Comparison of ENCODE assay signal across 8 cellular contexts in the genomic region with DNA sequence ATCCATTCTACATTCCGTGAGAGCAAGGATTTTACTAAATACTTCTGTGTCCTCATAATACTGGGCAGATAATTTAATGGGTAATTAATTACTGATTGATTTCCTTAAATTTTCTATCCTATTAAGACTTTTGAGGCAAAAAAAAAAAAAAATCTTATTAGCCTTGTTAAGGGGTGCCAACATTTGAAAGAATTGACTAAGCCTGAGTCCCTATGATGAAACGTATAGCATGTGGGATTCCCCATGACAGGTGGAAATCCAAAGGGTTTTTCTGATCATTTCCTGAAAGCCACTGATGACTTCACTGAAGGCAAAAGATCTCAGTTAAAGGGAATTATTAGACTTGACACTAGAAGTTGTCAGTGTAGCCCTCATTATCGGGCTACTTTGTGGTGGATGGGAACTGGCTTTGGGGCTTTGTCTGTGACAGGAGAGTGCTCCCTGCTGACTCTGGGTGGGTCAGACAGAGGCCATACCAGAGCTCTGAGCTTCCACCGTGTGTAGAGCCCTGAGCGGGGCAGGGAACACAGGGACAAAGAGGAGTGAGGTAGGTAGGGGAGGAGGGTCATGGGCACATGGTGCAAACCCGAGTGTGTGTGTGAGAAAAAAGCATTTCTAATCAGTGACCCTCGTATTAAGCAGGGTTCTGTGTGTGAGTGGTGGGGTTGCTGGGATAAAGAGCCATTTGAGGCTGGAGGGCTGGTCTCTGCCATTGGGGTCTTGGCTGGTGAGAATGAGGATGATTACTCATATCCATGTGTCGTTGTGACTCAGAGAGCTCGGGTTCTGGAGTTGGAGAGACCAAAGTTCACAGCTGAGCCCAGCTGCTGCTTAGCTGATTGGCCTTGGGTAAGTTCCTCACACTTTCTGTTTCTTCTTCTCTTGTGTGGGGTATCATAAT.
DNase-seq lines count a peak whose midpoint lies in the region; ATAC-seq, FAIRE-seq and TF ChIP-seq lines count a peak whose summit lies in the region.

No MANE protein-coding gene starts in this region.

- H3K4me3 ChIP-seq in endothelial cell of umbilical vein (replicated peaks in 1 of 3; ENCODE audit: insufficient read depth in 1 of 3, low read depth in 1 of 3, low read length in 3 of 3) = no peak overlapping the region

- peaks cover 3 to 8% (median 3%) of the 10 kb centered on the region in 3 donors for H3K27me3 Mint-ChIP-seq in CD14-positive monocyte (ENCODE audit: low read depth in 3 of 3)

- POLR2A ChIA-PET in endothelial cell of umbilical vein (lab: Charles Lee) = no interaction called here

- H3K27ac Mint-ChIP-seq in CD14-positive monocyte = peak overlapping the region in 1 of 7 donors; percentile 19

- H3K4me3 Mint-ChIP-seq in CD14-positive monocyte = no peak overlapping the region

- DNase-seq in ELR (ENCODE audit: low read depth) (peak; percentile 41), endothelial cell of umbilical vein (ENCODE audit: low read depth, low spot score) (peak; percentile 57), CD14-positive monocyte (ENCODE audit: low spot score) (no peak), KG1 (lab: John Stamatoyannopoulos, UW) (no peak), AG08395 (ENCODE audit: low spot score) (no peak), NCI-H510A (lab: John Stamatoyannopoulos, UW) (no peak)

- H3K4me1 ChIP-seq in endothelial cell of umbilical vein (ENCODE audit: control insufficient read depth, extremely low read depth, insufficient read depth, low read length) = peaks cover 10% of the 10 kb centered on the region

- ATAC-seq in GM19463 (IDR thresholded peaks at IDR 0.05; ENCODE audit: unreplicated experiment) = peak; percentile 78
- ATAC-seq in HG03439 (IDR thresholded peaks at IDR 0.05; ENCODE audit: unreplicated experiment) = peak; percentile 84

- H3K4me2 ChIP-seq in endothelial cell of umbilical vein (ENCODE audit: insufficient read depth, low read length) = no peak overlapping the region

- no peaks in the 10 kb centered on the region for H3K9me1 ChIP-seq in endothelial cell of umbilical vein (replicated peaks; ENCODE audit: control insufficient read depth, extremely low read depth, insufficient read depth, low read length)

- no peaks in the 10 kb centered on the region for H3K36me3 Mint-ChIP-seq in CD14-positive monocyte

- TF ChIP-seq POLR2A in endothelial cell of umbilical vein (IDR thresholded peaks at IDR 0.05; ENCODE audit: low read depth, low read length) = no peak

- H3K36me3 ChIP-seq in endothelial cell of umbilical vein (ENCODE audit: control insufficient read depth in 2 of 2, extremely low read depth in 1 of 2, insufficient read depth in 2 of 2, low read length in 2 of 2) = no peaks in the 10 kb centered on the region

- peaks cover 0 to 4% (median 2%) of the 10 kb centered on the region in 7 donors for H3K9me3 Mint-ChIP-seq in CD14-positive monocyte

- TF ChIP-seq CTCF in endothelial cell of umbilical vein (IDR thresholded peaks at IDR 0.05; ENCODE audit: extremely low read depth in 1 of 2, insufficient read depth in 1 of 2, low read depth in 1 of 2, low read length in 2 of 2) (no peak), CD14-positive monocyte (IDR thresholded peaks at IDR 0.05) (no peak)

- no peak overlapping the region for H3K9ac ChIP-seq in endothelial cell of umbilical vein (replicated peaks; ENCODE audit: extremely low read depth, insufficient read depth, low read length)

- no peaks in the 10 kb centered on the region for H4K20me1 ChIP-seq in endothelial cell of umbilical vein (replicated peaks; ENCODE audit: control insufficient read depth, extremely low read depth, insufficient read depth, low read length)

- H3K4me1 Mint-ChIP-seq in CD14-positive monocyte = no peaks in the 10 kb centered on the region

- no peaks in the 10 kb centered on the region for H3K9me3 ChIP-seq in endothelial cell of umbilical vein (replicated peaks; ENCODE audit: control insufficient read depth, insufficient read depth, low read length)

- peak; percentile 76 for FAIRE-seq in endothelial cell of umbilical vein (lab: Jason Lieb, UNC)

- CTCF ChIA-PET in endothelial cell of umbilical vein (lab: Charles Lee) = interaction anchor here (1.0 to 1.7 kb wide), 6 partner anchors 13 to 103 kb away, joined by 3 to 11 read pairs (median 4); a partner anchor contains a TSS

- H3K79me2 ChIP-seq in endothelial cell of umbilical vein (ENCODE audit: control insufficient read depth, insufficient read depth, low read length) = no peaks in the 10 kb centered on the region

- H2AFZ ChIP-seq in endothelial cell of umbilical vein (ENCODE audit: low read depth, low read length) = no peak overlapping the region

- no TSS peak for BruUV-seq in endothelial cell of umbilical vein (replicated peaks; lab: Mats Ljungman, UMichigan)

- no peak overlapping the region for H3K27ac ChIP-seq in endothelial cell of umbilical vein (ENCODE audit: insufficient read depth, low read depth, low read length)

- dilution Hi-C loops in endothelial cell of umbilical vein (cut with MboI; ENCODE audit: extremely low pct_ligation_motif_present, low sequenced_read_pairs) = no loop called here

- intact Hi-C loops in endothelial cell of umbilical vein (cut with micrococcal nuclease) = no loop called here
- intact Hi-C loops in CD14-positive monocyte (cut with micrococcal nuclease) = no loop called here

- H3K27me3 ChIP-seq in endothelial cell of umbilical vein (ENCODE audit: control insufficient read depth in 2 of 2, insufficient read depth in 2 of 2, low read length in 2 of 2) = no peaks in the 10 kb centered on the region

TF ChIP-seq in endothelial cell of umbilical vein, 7 proteins besides CTCF, POLR2A, EP300 and RAD21:
- peak; percentile 80 for TF ChIP-seq FOS (IDR thresholded peaks at IDR 0.05; ENCODE audit: borderline replicate concordance, insufficient read depth, low read length)
- peak; percentile 19 for TF ChIP-seq JUN (IDR thresholded peaks at IDR 0.05; ENCODE audit: borderline replicate concordance, insufficient read depth, insufficient read length, low read depth)
- no peak for TF ChIP-seq POLR2AphosphoS5 (IDR thresholded peaks at IDR 0.05; ENCODE audit: insufficient read depth, low read depth, low read length)

Comparison
In these comparisons a context has a peak if more than half of its experiments do, and no peak if none do; other contexts are left out.
1. DNase-seq: peak in ELR (single experiment) and endothelial cell of umbilical vein (single experiment); none in CD14-positive monocyte (single experiment), KG1 (single experiment), AG08395 (single experiment) and NCI-H510A (single experiment).